ENCODE assay signal across 9 cellular contexts in genomic region chr1:158181577-158181922, GRCh38.
DNase-seq lines count a peak whose midpoint lies in the region; ATAC-seq and TF ChIP-seq lines count a peak whose summit lies in the region.
"Had no signal": no experiment of that assay in that cellular context is flagged by ENCODE, and none has a peak within 500 bp of the region (broad histone marks: within the 10 kb centered on the region; RNA-seq: fewer than 3 reads in every experiment).

No MANE protein-coding gene starts in this region.

- H3K27me3 ChIP-seq in BLaER1 (peaks cover 40% of the 10 kb centered on the region), neutrophil (peaks cover 38% of the 10 kb centered on the region)

- H3K4me3 ChIP-seq in BLaER1 (peak overlapping the region; percentile 68), NB4 (ENCODE audit: low read depth, low read length) (peak overlapping the region; percentile 57), epithelial cell of esophagus (ENCODE audit: low read length) (peak overlapping the region; percentile 63), neutrophil (ENCODE audit: low read depth in 1 of 2, low read length in 1 of 2) (peak overlapping the region; percentile 74 to 82)

- H3K4me2 ChIP-seq in BLaER1: peak overlapping the region; percentile 88

- H3K27ac ChIP-seq in BLaER1 (no peak overlapping the region), neutrophil (peak overlapping the region; percentile 60)

- no peak overlapping the region for H3K9ac ChIP-seq in BLaER1

- no peaks in the 10 kb centered on the region for H4K20me1 ChIP-seq in BLaER1

- DNase-seq in NB4 (ENCODE audit: low read depth) (no peak), epithelial cell of esophagus (ENCODE audit: low read depth) (no peak), NCI-H82 treated with DMSO at 0.1 percent for 48 hours (lab: John Stamatoyannopoulos, UW; ENCODE audit: unreplicated experiment) (no peak), NCI-H2196 (lab: John Stamatoyannopoulos, UW; ENCODE audit: unreplicated experiment) (no peak)
- DNase-seq: NCI-H1048 had no signal

- TF ChIP-seq CTCF in NB4 (IDR thresholded peaks at IDR 0.05; ENCODE audit: low read depth, low read length) (no peak), epithelial cell of esophagus (IDR thresholded peaks at IDR 0.05; ENCODE audit: insufficient read depth, low read depth, low read length, missing control alignments) (no peak), neutrophil (IDR thresholded peaks at IDR 0.05) (no peak)

- H3K9me3 ChIP-seq in BLaER1 (peaks cover 17% of the 10 kb centered on the region; the same call in 1 of the 2 replicates), neutrophil (no peaks in the 10 kb centered on the region)

- ATAC-seq in HG02970 (IDR thresholded peaks at IDR 0.05; ENCODE audit: low FRiP score, unreplicated experiment): no peak
- no peak for ATAC-seq in GM19397 (IDR thresholded peaks at IDR 0.05; ENCODE audit: unreplicated experiment)

- H3K36me3 ChIP-seq in BLaER1 (no peaks in the 10 kb centered on the region), neutrophil (no peaks in the 10 kb centered on the region)

- peaks cover 29% of the 10 kb centered on the region for H3K4me1 ChIP-seq in BLaER1
- H3K4me1 ChIP-seq in neutrophil (ENCODE audit: control insufficient read depth in 1 of 2, insufficient read depth in 1 of 2, low read depth in 1 of 2, low read length in 1 of 2): peaks cover 47 to 56% of the 10 kb centered on the region in 2 experiments

- no peak for TF ChIP-seq POLR2A in NB4 (IDR thresholded peaks at IDR 0.05; ENCODE audit: extremely low read depth, insufficient read length)
